In the genomic region with DNA sequence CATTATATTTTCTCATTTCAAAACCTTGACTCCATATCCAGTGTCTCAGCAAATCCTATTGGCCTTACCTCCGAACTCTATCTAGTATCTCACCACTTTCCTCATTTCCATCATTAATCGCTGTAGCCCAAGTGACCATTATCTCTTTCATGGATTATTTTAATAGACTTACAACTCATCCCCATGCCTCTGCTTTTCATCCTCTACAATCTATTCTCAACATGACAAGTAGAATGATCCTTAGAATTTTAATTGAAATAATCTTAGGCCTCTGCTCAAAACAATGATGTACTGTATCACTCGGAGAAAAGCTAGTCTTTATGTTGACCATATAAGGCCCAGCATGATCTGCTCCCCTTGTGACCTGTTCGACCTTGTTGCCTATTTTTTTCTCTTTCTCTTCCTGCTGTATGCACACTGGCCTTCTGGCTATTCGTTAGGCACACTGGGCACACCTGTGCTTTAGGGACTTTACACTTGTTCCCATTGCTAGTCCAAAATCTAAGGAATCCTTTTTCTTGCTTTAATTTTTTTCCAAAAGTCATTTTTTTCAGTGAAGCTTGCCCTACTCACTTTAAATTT, we compare ENCODE assay signal across 10 cellular contexts. TPM values are rescaled to one million over a fixed set of nuclear protein-coding genes. Genes with fewer than 3 reads are reported as not detected.
DNase-seq lines count a peak whose midpoint lies in the region; ATAC-seq, FAIRE-seq and TF ChIP-seq lines count a peak whose summit lies in the region.
"Had no signal": no experiment of that assay in that cellular context is flagged by ENCODE, and none has a peak within 500 bp of the region (broad histone marks: within the 10 kb centered on the region; RNA-seq: fewer than 3 reads in every experiment).

No MANE protein-coding gene starts in this region.

- H3K4me1 Mint-ChIP-seq in activated T-helper 2 cell treated with anti-CD3 and anti-CD28 coated beads, Interferon-gamma antibody, Interleukin-2, Interleukin-4, amounts not matched to agents 10 μg/mL and 5 μg/mL and 100 μg/mL, durations not matched to agents 14 hours and 24 hours and 36 hours (ENCODE audit: low read depth), result peaks cover 60% of the 10 kb centered on the region
- peaks cover 60% of the 10 kb centered on the region for H3K4me1 Mint-ChIP-seq in mesothelial cell of epicardium

- intact Hi-C loops in activated T-helper 2 cell treated with anti-CD3 and anti-CD28 coated beads, Interferon-gamma antibody, Interleukin-2, Interleukin-4, amounts not matched to agents 10 μg/mL and 5 μg/mL and 100 μg/mL, durations not matched to agents 14 hours and 24 hours and 36 hours (cut with micrococcal nuclease), result loop anchor here (1.0 to 10.0 kb wide), 6 partner anchors 10 to 770 kb away; a partner anchor contains a TSS
- intact Hi-C loops in posterior cingulate gyrus (cut with DNase I), result no loop called here

- peaks cover 63% of the 10 kb centered on the region for H3K36me3 Mint-ChIP-seq in activated T-helper 2 cell treated with anti-CD3 and anti-CD28 coated beads, Interferon-gamma antibody, Interleukin-2, Interleukin-4, amounts not matched to agents 10 μg/mL and 5 μg/mL and 100 μg/mL, durations not matched to agents 14 hours and 24 hours and 36 hours (ENCODE audit: low read depth)
- peaks cover 20% of the 10 kb centered on the region for H3K36me3 Mint-ChIP-seq in mesothelial cell of epicardium

- TF ChIP-seq CTCF in A549 (IDR thresholded peaks at IDR 0.05) (no peak), mesothelial cell of epicardium (IDR thresholded peaks at IDR 0.05; ENCODE audit: unreplicated experiment) (no peak)

- DNase-seq in A549 (ENCODE audit: low read depth in 1 of 2, low spot score in 1 of 2) (no peak), mesothelial cell of epicardium (ENCODE audit: low spot score in 2 of 2, unreplicated experiment in 2 of 2) (no peak), KG1 (lab: John Stamatoyannopoulos, UW) (no peak), posterior cingulate gyrus (no peak)
- DNase-seq in activated T-helper 2 cell treated with anti-CD3 and anti-CD28 coated beads, Interferon-gamma antibody, Interleukin-2, Interleukin-4, amounts not matched to agents 10 μg/mL and 5 μg/mL and 100 μg/mL, durations not matched to agents 14 hours and 24 hours and 36 hours (ENCODE audit: low spot score), result no peak
- DNase-seq: NCI-H345 had no signal

- no peaks in the 10 kb centered on the region for H3K27me3 Mint-ChIP-seq in activated T-helper 2 cell treated with anti-CD3 and anti-CD28 coated beads, Interferon-gamma antibody, Interleukin-2, Interleukin-4, amounts not matched to agents 10 μg/mL and 5 μg/mL and 100 μg/mL, durations not matched to agents 14 hours and 24 hours and 36 hours (ENCODE audit: low read depth)
- no peaks in the 10 kb centered on the region for H3K27me3 Mint-ChIP-seq in mesothelial cell of epicardium (ENCODE audit: low read depth)

- ATAC-seq in A549, result no peak
- ATAC-seq in GM18498 (IDR thresholded peaks at IDR 0.05; ENCODE audit: unreplicated experiment), result peak; percentile 29
- ATAC-seq in HG03025 (IDR thresholded peaks at IDR 0.05; ENCODE audit: low FRiP score, unreplicated experiment), result no peak
- no peak for ATAC-seq in GM18858 (IDR thresholded peaks at IDR 0.05; ENCODE audit: unreplicated experiment)

- no peak overlapping the region for H3K4me3 Mint-ChIP-seq in activated T-helper 2 cell treated with anti-CD3 and anti-CD28 coated beads, Interferon-gamma antibody, Interleukin-2, Interleukin-4, amounts not matched to agents 10 μg/mL and 5 μg/mL and 100 μg/mL, durations not matched to agents 14 hours and 24 hours and 36 hours (ENCODE audit: low read depth)
- H3K4me3 Mint-ChIP-seq in mesothelial cell of epicardium, result no peak overlapping the region

- H3K4me3 ChIP-seq in A549, result no peak overlapping the region

- peak overlapping the region; percentile 84 to 89 for H3K27ac ChIP-seq in A549

- CTCF ChIA-PET in A549 (lab: Yijun Ruan, JAX), result interaction anchor here (1.2 kb wide), 1 partner anchor 75 kb away, joined by 3 read pairs; no protein-coding TSS in a partner anchor

- TF ChIP-seq POLR2A in A549 (IDR thresholded peaks at IDR 0.05; ENCODE audit: low read length), result no peak

- POLR2A ChIA-PET in A549 (lab: Yijun Ruan, JAX), result no interaction called here

- TF ChIP-seq EP300 in A549 (IDR thresholded peaks at IDR 0.05), result no peak

- 82% methylated on average over 5 of the region's 5 CpGs for WGBS in A549 (ENCODE audit: missing lambda C conversion rate)

- H3K9me3 Mint-ChIP-seq in activated T-helper 2 cell treated with anti-CD3 and anti-CD28 coated beads, Interferon-gamma antibody, Interleukin-2, Interleukin-4, amounts not matched to agents 10 μg/mL and 5 μg/mL and 100 μg/mL, durations not matched to agents 14 hours and 24 hours and 36 hours, result no peaks in the 10 kb centered on the region
- peaks cover 7% of the 10 kb centered on the region for H3K9me3 Mint-ChIP-seq in mesothelial cell of epicardium

- peaks cover 41% of the 10 kb centered on the region for H3K4me1 ChIP-seq in A549

- H3K9me3 ChIP-seq in A549, result no peaks in the 10 kb centered on the region

- H3K27ac Mint-ChIP-seq in activated T-helper 2 cell treated with anti-CD3 and anti-CD28 coated beads, Interferon-gamma antibody, Interleukin-2, Interleukin-4, amounts not matched to agents 10 μg/mL and 5 μg/mL and 100 μg/mL, durations not matched to agents 14 hours and 24 hours and 36 hours, result peak overlapping the region; percentile 64
- peak overlapping the region; percentile 86 for H3K27ac Mint-ChIP-seq in mesothelial cell of epicardium

- no peak for TF ChIP-seq RAD21 in A549 (conservative IDR thresholded peaks at IDR 0.05 in 1 of 2, IDR thresholded peaks at IDR 0.05 in 1 of 2)

- no peak for FAIRE-seq in A549 (lab: Jason Lieb, UNC)

- peak overlapping the region; percentile 71 for H3K4me2 ChIP-seq in A549

TF ChIP-seq in A549, 52 proteins besides CTCF, POLR2A, EP300 and RAD21:
- no peak for TF ChIP-seq RCOR1 (IDR thresholded peaks at IDR 0.05; ENCODE audit: low read depth, low read length)
- no peak for TF ChIP-seq RFX5 (IDR thresholded peaks at IDR 0.05)
- TF ChIP-seq, protein P1, sequence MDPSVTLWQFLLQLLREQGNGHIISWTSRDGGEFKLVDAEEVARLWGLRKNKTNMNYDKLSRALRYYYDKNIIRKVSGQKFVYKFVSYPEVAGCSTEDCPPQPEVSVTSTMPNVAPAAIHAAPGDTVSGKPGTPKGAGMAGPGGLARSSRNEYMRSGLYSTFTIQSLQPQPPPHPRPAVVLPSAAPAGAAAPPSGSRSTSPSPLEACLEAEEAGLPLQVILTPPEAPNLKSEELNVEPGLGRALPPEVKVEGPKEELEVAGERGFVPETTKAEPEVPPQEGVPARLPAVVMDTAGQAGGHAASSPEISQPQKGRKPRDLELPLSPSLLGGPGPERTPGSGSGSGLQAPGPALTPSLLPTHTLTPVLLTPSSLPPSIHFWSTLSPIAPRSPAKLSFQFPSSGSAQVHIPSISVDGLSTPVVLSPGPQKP (IDR thresholded peaks at IDR 0.05; ENCODE audit: low read depth, low read length), result no peak
- no peak for TF ChIP-seq CHD2 (IDR thresholded peaks at IDR 0.05; ENCODE audit: low read length, partially characterized antibody)
- TF ChIP-seq, protein P2, sequence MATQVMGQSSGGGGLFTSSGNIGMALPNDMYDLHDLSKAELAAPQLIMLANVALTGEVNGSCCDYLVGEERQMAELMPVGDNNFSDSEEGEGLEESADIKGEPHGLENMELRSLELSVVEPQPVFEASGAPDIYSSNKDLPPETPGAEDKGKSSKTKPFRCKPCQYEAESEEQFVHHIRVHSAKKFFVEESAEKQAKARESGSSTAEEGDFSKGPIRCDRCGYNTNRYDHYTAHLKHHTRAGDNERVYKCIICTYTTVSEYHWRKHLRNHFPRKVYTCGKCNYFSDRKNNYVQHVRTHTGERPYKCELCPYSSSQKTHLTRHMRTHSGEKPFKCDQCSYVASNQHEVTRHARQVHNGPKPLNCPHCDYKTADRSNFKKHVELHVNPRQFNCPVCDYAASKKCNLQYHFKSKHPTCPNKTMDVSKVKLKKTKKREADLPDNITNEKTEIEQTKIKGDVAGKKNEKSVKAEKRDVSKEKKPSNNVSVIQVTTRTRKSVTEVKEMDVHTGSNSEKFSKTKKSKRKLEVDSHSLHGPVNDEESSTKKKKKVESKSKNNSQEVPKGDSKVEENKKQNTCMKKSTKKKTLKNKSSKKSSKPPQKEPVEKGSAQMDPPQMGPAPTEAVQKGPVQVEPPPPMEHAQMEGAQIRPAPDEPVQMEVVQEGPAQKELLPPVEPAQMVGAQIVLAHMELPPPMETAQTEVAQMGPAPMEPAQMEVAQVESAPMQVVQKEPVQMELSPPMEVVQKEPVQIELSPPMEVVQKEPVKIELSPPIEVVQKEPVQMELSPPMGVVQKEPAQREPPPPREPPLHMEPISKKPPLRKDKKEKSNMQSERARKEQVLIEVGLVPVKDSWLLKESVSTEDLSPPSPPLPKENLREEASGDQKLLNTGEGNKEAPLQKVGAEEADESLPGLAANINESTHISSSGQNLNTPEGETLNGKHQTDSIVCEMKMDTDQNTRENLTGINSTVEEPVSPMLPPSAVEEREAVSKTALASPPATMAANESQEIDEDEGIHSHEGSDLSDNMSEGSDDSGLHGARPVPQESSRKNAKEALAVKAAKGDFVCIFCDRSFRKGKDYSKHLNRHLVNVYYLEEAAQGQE (IDR thresholded peaks at IDR 0.05), result no peak
- TF ChIP-seq ZSCAN20 (CRISPR knock-in tag; IDR thresholded peaks at IDR 0.05), result no peak

RNA-seq across cellular contexts. Expression of a gene that starts 21.4 kb away (rescaled TPM):
- polyA plus RNA-seq in A549 (2011; rRNA removed), result 0.04 and 0.05 TPM in 2 replicates
- not detected in 2 replicates for polyA plus RNA-seq in A549 (2012; cell fraction: cytosol; rRNA removed)
- polyA plus RNA-seq in A549 (2012; cell fraction: nucleus; rRNA removed), result not detected in 2 replicates
- polyA plus RNA-seq in A549 (2017; fragmentation: RNase III; extraction: RNeasy Plus Mini Kit Qiagen cat#74134 plus additional on column Dnase treatment), result 0.01 to 0.03 TPM in 2 of 3 replicates, not detected in the other
- polyA minus RNA-seq in A549 (2011; rRNA and poly(A)+ RNA removed), result not detected in 2 replicates
- total RNA-seq in activated T-helper 2 cell treated with anti-CD3 and anti-CD28 coated beads, Interferon-gamma antibody, Interleukin-2, Interleukin-4, amounts not matched to agents 10 μg/mL and 5 μg/mL and 100 μg/mL, durations not matched to agents 14 hours and 24 hours and 36 hours, result 18.0 and 18.8 TPM in 2 replicates
- 31.6 to 35.9 TPM (median 32.5 TPM) in 3 replicates for total RNA-seq in mesothelial cell of epicardium

RNA-seq across cellular contexts. Expression of a gene that starts 52.8 kb away (rescaled TPM):
- polyA plus RNA-seq in A549 (2011; rRNA removed) (0.08 and 0.10 TPM in 2 replicates), A549 (2017; fragmentation: RNase III; extraction: RNeasy Plus Mini Kit Qiagen cat#74134 plus additional on column Dnase treatment) (0.05 to 0.07 TPM in 2 of 3 replicates, not detected in the other)
- 0.04 TPM in 1 of 2 replicates, not detected in the other for polyA plus RNA-seq in A549 (2012; cell fraction: cytosol; rRNA removed)
- polyA plus RNA-seq in A549 (2012; cell fraction: nucleus; rRNA removed), result 0.01 TPM in 1 of 2 replicates, not detected in the other
- polyA minus RNA-seq in A549 (2011; rRNA and poly(A)+ RNA removed), result not detected in 2 replicates
- 10.3 and 11.9 TPM in 2 replicates for total RNA-seq in activated T-helper 2 cell treated with anti-CD3 and anti-CD28 coated beads, Interferon-gamma antibody, Interleukin-2, Interleukin-4, amounts not matched to agents 10 μg/mL and 5 μg/mL and 100 μg/mL, durations not matched to agents 14 hours and 24 hours and 36 hours
- total RNA-seq in mesothelial cell of epicardium, result 37.3 to 44.0 TPM (median 42.7 TPM) in 3 replicates
- total RNA-seq: SK-MEL-5 had no signal
